In the genomic region with DNA sequence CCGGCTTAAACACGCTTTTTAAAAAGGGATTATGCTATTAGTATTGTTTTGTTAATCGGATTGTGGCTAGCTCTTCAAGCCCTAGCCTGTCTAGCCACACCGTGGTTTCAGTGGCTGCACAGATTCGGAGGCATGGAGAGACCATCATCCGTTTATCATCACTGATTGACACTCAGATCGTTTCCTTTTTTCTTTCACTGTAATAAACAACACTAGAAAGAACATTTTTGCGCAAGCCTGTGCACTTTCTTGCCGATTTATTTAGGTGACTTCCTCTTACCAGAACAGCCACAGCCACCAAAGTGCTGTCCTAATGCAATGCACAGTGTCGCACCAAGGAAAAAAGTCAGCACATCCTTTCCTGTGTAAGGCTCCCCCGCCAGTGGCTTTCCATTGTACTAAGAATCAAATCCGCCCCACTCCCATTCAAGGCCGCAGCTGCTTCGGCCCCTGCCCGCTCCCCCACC, we compare ENCODE assay signal across 1 cellular context.
A peak's percentile ranks its signal among the peaks of the same experiment; 100 is the strongest.
TF ChIP-seq lines count a peak whose summit lies in the region.

No MANE protein-coding gene starts in this region.

TF ChIP-seq in GM12878, 131 proteins besides CTCF, POLR2A, EP300 and RAD21 (continued from another document):
- TF ChIP-seq, protein P1, sequence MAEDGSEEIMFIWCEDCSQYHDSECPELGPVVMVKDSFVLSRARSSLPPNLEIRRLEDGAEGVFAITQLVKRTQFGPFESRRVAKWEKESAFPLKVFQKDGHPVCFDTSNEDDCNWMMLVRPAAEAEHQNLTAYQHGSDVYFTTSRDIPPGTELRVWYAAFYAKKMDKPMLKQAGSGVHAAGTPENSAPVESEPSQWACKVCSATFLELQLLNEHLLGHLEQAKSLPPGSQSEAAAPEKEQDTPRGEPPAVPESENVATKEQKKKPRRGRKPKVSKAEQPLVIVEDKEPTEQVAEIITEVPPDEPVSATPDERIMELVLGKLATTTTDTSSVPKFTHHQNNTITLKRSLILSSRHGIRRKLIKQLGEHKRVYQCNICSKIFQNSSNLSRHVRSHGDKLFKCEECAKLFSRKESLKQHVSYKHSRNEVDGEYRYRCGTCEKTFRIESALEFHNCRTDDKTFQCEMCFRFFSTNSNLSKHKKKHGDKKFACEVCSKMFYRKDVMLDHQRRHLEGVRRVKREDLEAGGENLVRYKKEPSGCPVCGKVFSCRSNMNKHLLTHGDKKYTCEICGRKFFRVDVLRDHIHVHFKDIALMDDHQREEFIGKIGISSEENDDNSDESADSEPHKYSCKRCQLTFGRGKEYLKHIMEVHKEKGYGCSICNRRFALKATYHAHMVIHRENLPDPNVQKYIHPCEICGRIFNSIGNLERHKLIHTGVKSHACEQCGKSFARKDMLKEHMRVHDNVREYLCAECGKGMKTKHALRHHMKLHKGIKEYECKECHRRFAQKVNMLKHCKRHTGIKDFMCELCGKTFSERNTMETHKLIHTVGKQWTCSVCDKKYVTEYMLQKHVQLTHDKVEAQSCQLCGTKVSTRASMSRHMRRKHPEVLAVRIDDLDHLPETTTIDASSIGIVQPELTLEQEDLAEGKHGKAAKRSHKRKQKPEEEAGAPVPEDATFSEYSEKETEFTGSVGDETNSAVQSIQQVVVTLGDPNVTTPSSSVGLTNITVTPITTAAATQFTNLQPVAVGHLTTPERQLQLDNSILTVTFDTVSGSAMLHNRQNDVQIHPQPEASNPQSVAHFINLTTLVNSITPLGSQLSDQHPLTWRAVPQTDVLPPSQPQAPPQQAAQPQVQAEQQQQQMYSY (CRISPR knock-in tag; IDR thresholded peaks at IDR 0.05): no peak
- TF ChIP-seq, protein P2, sequence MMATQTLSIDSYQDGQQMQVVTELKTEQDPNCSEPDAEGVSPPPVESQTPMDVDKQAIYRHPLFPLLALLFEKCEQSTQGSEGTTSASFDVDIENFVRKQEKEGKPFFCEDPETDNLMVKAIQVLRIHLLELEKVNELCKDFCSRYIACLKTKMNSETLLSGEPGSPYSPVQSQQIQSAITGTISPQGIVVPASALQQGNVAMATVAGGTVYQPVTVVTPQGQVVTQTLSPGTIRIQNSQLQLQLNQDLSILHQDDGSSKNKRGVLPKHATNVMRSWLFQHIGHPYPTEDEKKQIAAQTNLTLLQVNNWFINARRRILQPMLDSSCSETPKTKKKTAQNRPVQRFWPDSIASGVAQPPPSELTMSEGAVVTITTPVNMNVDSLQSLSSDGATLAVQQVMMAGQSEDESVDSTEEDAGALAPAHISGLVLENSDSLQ (IDR thresholded peaks at IDR 0.05): peak; percentile 77
- 0 out of 2 replicates have a peak, but pooled peaks have one; percentile 7 for TF ChIP-seq RUNX3 (IDR thresholded peaks at IDR 0.05; ENCODE audit: low read length)
- no peak for TF ChIP-seq STAT3 (IDR thresholded peaks at IDR 0.05; ENCODE audit: low read depth, low read length)
